ENCODE assay signal across 2 cellular contexts in the genomic region with DNA sequence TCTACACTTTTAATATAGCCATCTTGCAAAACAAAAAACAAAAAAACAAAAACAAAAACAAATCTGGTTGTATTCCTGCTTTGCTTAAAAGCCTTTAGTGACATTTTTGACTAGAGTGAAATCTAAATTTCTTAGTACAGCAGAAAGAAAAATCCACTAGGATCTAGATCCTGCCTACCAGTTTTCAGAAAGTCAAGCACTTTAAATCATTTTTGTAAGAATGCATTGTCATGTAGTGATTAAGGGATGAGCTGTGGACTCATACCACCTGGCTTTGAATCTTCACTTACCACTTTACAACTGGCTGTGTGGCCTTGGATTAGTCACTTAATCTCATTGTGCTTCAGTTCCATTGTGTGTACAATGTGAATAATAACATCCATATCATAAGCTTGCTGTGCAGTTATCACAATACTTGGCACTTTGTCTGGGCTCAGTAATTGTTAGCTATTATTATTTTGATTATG.
TF ChIP-seq lines count a peak whose summit lies in the region.

No MANE protein-coding gene starts in this region.

TF ChIP-seq in A549, 52 proteins besides CTCF, POLR2A, EP300 and RAD21 (continued from another document):
- TF ChIP-seq JUNB (IDR thresholded peaks at IDR 0.05) (peak; percentile 79), MAX (IDR thresholded peaks at IDR 0.05) (peak; percentile 50; the same call in 1 of the 2 replicates), FOSL2 (IDR thresholded peaks at IDR 0.05) (peak; percentile 66; the same call in 1 of the 2 replicates), FOSL2 (CRISPR knock-in tag; IDR thresholded peaks at IDR 0.05) (peak; percentile 90), BHLHE40 (IDR thresholded peaks at IDR 0.05; ENCODE audit: low read depth, low read length) (no peak), NFE2L2 (conservative IDR thresholded peaks at IDR 0.05; ENCODE audit: low read length) (0 out of 2 replicates have a peak, but pooled peaks have one; percentile 26), CEBPB (IDR thresholded peaks at IDR 0.05) (no peak), EHF (CRISPR knock-in tag; IDR thresholded peaks at IDR 0.05) (0 out of 2 replicates have a peak, but pooled peaks have one; percentile 12), NPAS2 (CRISPR knock-in tag; IDR thresholded peaks at IDR 0.05; ENCODE audit: borderline replicate concordance) (no peak), MAFK (IDR thresholded peaks at IDR 0.05; ENCODE audit: partially characterized antibody) (peak; percentile 91), GATA3 (IDR thresholded peaks at IDR 0.05; ENCODE audit: borderline replicate concordance) (peak; percentile 48; the same call in 1 of the 2 replicates)
- TF ChIP-seq, protein P1, sequence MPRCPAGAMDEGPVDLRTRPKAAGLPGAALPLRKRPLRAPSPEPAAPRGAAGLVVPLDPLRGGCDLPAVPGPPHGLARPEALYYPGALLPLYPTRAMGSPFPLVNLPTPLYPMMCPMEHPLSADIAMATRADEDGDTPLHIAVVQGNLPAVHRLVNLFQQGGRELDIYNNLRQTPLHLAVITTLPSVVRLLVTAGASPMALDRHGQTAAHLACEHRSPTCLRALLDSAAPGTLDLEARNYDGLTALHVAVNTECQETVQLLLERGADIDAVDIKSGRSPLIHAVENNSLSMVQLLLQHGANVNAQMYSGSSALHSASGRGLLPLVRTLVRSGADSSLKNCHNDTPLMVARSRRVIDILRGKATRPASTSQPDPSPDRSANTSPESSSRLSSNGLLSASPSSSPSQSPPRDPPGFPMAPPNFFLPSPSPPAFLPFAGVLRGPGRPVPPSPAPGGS (IDR thresholded peaks at IDR 0.05) = 0 out of 3 replicates have a peak, but pooled peaks have one; percentile 23
- TF ChIP-seq, protein P2, sequence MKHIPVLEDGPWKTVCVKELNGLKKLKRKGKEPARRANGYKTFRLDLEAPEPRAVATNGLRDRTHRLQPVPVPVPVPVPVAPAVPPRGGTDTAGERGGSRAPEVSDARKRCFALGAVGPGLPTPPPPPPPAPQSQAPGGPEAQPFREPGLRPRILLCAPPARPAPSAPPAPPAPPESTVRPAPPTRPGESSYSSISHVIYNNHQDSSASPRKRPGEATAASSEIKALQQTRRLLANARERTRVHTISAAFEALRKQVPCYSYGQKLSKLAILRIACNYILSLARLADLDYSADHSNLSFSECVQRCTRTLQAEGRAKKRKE (CRISPR knock-in tag; IDR thresholded peaks at IDR 0.05; ENCODE audit: low read depth) = peak; percentile 31; the same call in 1 of the 2 replicates

TF ChIP-seq in endothelial cell of umbilical vein, 7 proteins besides CTCF, POLR2A, EP300 and RAD21 (continued from another document):
- TF ChIP-seq FOS (IDR thresholded peaks at IDR 0.05; ENCODE audit: borderline replicate concordance, insufficient read depth, low read length) = no peak
